In the genomic region with DNA sequence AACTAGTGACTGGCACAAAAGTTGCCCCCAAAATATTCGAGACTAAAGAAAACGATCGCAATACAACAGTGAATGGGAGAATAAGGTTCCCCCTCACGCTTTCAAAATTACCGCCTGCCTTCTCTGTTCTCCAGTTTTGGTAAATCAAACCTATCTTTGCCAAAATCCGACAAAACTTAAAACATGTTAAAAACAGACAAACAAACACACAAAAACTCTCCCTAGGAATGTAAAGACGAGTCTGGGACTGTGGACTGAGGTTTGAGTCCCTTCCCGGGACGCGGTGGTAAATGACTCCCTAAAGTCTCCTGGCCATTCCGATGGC, we compare ENCODE assay signal across 8 cellular contexts. TPM values are rescaled to one million over a fixed set of nuclear protein-coding genes. Genes with fewer than 3 reads are reported as not detected.
DNase-seq lines count a peak whose midpoint lies in the region; ATAC-seq and TF ChIP-seq lines count a peak whose summit lies in the region.

No MANE protein-coding gene starts in this region.

- no peak for TF ChIP-seq RAD21 in neural cell (conservative IDR thresholded peaks at IDR 0.05)

- no peaks in the 10 kb centered on the region; the same call in 1 of the 2 replicates for H3K36me3 ChIP-seq in BJ (ENCODE audit: control insufficient read depth, insufficient read depth, low read length)
- H3K36me3 ChIP-seq in OCI-LY1 (ENCODE audit: insufficient read depth, low read length): no peaks in the 10 kb centered on the region; the same call in 1 of the 2 replicates
- H3K36me3 ChIP-seq in endodermal cell (ENCODE audit: control insufficient read depth, insufficient read depth, low read length): peaks cover 18% of the 10 kb centered on the region
- no peaks in the 10 kb centered on the region for H3K36me3 ChIP-seq in neural cell (ENCODE audit: insufficient read depth, low read length)

- ATAC-seq in HG03135 (IDR thresholded peaks at IDR 0.05; ENCODE audit: unreplicated experiment): no peak

- peak overlapping the region; percentile 82 for H3K4me3 ChIP-seq in BJ (ENCODE audit: low read depth, low read length)
- H3K4me3 ChIP-seq in OCI-LY1 (ENCODE audit: low read depth, low read length, poor library complexity, severe bottlenecking): peak overlapping the region; percentile 70
- peak overlapping the region; percentile 95 for H3K4me3 ChIP-seq in endodermal cell (ENCODE audit: low read length)
- peak overlapping the region; percentile 86 for H3K4me3 ChIP-seq in neural cell (ENCODE audit: low read length)

- no peaks in the 10 kb centered on the region for H3K9me3 Mint-ChIP-seq in endodermal cell

- POLR2A ChIA-PET in BJ (lab: Charles Lee): no interaction called here

- H3K4me2 ChIP-seq in OCI-LY1 (ENCODE audit: low read length) (peak overlapping the region; percentile 77), neural cell (ENCODE audit: low read length) (peak overlapping the region; percentile 45)

- TF ChIP-seq CTCF in BJ (IDR thresholded peaks at IDR 0.05; ENCODE audit: insufficient read depth, low read depth, low read length) (no peak), OCI-LY1 (IDR thresholded peaks at IDR 0.05; ENCODE audit: low read length) (no peak), endodermal cell (conservative IDR thresholded peaks at IDR 0.05) (no peak), neural cell (IDR thresholded peaks at IDR 0.05; ENCODE audit: poor library complexity, severe bottlenecking) (no peak)

- peaks cover 8% of the 10 kb centered on the region for H3K36me3 Mint-ChIP-seq in endodermal cell (ENCODE audit: low read depth)

- no peaks in the 10 kb centered on the region; the same call in none of the 2 replicates for H3K27me3 ChIP-seq in BJ (ENCODE audit: control insufficient read depth, insufficient read depth, low read length)
- no peaks in the 10 kb centered on the region for H3K27me3 ChIP-seq in OCI-LY1 (ENCODE audit: insufficient read depth, low read length)
- H3K27me3 ChIP-seq in endodermal cell (ENCODE audit: control insufficient read depth, insufficient read depth, low read length, poor library complexity, severe bottlenecking): peaks cover 29% of the 10 kb centered on the region
- H3K27me3 ChIP-seq in neural cell (ENCODE audit: insufficient read depth, low read depth, low read length): no peaks in the 10 kb centered on the region

- H3K4me3 Mint-ChIP-seq in endodermal cell: peak overlapping the region; percentile 84

- peaks cover 16% of the 10 kb centered on the region for H3K4me1 ChIP-seq in OCI-LY1 (ENCODE audit: insufficient read depth, low read length, severe bottlenecking)
- no peaks in the 10 kb centered on the region for H3K4me1 ChIP-seq in endodermal cell (ENCODE audit: control insufficient read depth, insufficient read depth, low read length)

- H3K79me2 ChIP-seq in OCI-LY1 (ENCODE audit: insufficient read depth, low read length): no peaks in the 10 kb centered on the region
- no peaks in the 10 kb centered on the region for H3K79me2 ChIP-seq in neural cell (replicated peaks; ENCODE audit: insufficient read depth, low read length)

- H3K27ac ChIP-seq in OCI-LY1 (ENCODE audit: low read depth, low read length, poor library complexity, severe bottlenecking) (no peak overlapping the region), endodermal cell (ENCODE audit: low read depth, low read length) (peak overlapping the region; percentile 27), neural cell (ENCODE audit: low read length) (peak overlapping the region; percentile 70)

- H3K9me2 ChIP-seq in OCI-LY1 (ENCODE audit: low read depth, low read length) (no peaks in the 10 kb centered on the region), neural cell (ENCODE audit: insufficient read depth, low read length) (no peaks in the 10 kb centered on the region)

- H3K27ac Mint-ChIP-seq in endodermal cell: peak overlapping the region; percentile 97

- TF ChIP-seq EP300 in neural cell (conservative IDR thresholded peaks at IDR 0.05; ENCODE audit: poor library complexity, severe bottlenecking): no peak

- H3K9ac ChIP-seq in OCI-LY1 (ENCODE audit: low read length) (no peak overlapping the region), endodermal cell (ENCODE audit: extremely low read depth, low read length, poor library complexity, severe bottlenecking) (peak overlapping the region; percentile 73), neural cell (ENCODE audit: low read length) (peak overlapping the region; percentile 78)

- H4K20me1 ChIP-seq in OCI-LY1 (ENCODE audit: insufficient read depth, low read length) (no peaks in the 10 kb centered on the region), neural cell (ENCODE audit: insufficient read depth) (no peaks in the 10 kb centered on the region)

- peak overlapping the region; percentile 21; the same call in 1 of the 2 replicates for H2AFZ ChIP-seq in OCI-LY1 (ENCODE audit: low read length)
- peak overlapping the region; percentile 82 for H2AFZ ChIP-seq in neural cell (ENCODE audit: low read depth, low read length)

- WGBS in endodermal cell (ENCODE audit: insufficient coverage in 1 of 2, insufficient read length in 1 of 2), 2 experiments: 21 to 25% methylated on average over 11 of the region's 11 CpGs

- CTCF ChIA-PET in BJ (lab: Yijun Ruan, JAX): no interaction called here

- no peak for DNase-seq in BJ (ENCODE audit: low read depth)
- DNase-seq in endodermal cell: no peak
- DNase-seq in UCSD-AML1 (lab: John Stamatoyannopoulos, UW; ENCODE audit: unreplicated experiment): no peak
- no peak for DNase-seq in NCI-H187 (lab: John Stamatoyannopoulos, UW)
- DNase-seq in NOMO-1 treated with DMSO at 0.1 percent for 48 hours (lab: John Stamatoyannopoulos, UW; ENCODE audit: unreplicated experiment): no peak

- H3K4me1 Mint-ChIP-seq in endodermal cell: peaks cover 14% of the 10 kb centered on the region

- H3F3A ChIP-seq in OCI-LY1 (ENCODE audit: insufficient read depth, low read length) (no peaks in the 10 kb centered on the region), neural cell (ENCODE audit: insufficient read depth, low read length, poor library complexity, severe bottlenecking) (no peaks in the 10 kb centered on the region)

- H3K27me3 Mint-ChIP-seq in endodermal cell (ENCODE audit: insufficient read depth): peaks cover 8% of the 10 kb centered on the region

- no peaks in the 10 kb centered on the region for H3K9me3 ChIP-seq in OCI-LY1 (ENCODE audit: low read length)
- H3K9me3 ChIP-seq in endodermal cell (ENCODE audit: control insufficient read depth, low read length): no peaks in the 10 kb centered on the region
- H3K9me3 ChIP-seq in neural cell (ENCODE audit: low read length): no peaks in the 10 kb centered on the region

TF ChIP-seq in neural cell, 6 proteins besides CTCF, POLR2A, EP300 and RAD21:
- TF ChIP-seq SMC3 (conservative IDR thresholded peaks at IDR 0.05; ENCODE audit: poor library complexity) (no peak), MXI1 (conservative IDR thresholded peaks at IDR 0.05; ENCODE audit: poor library complexity, severe bottlenecking) (no peak)
- TF ChIP-seq, protein P1, sequence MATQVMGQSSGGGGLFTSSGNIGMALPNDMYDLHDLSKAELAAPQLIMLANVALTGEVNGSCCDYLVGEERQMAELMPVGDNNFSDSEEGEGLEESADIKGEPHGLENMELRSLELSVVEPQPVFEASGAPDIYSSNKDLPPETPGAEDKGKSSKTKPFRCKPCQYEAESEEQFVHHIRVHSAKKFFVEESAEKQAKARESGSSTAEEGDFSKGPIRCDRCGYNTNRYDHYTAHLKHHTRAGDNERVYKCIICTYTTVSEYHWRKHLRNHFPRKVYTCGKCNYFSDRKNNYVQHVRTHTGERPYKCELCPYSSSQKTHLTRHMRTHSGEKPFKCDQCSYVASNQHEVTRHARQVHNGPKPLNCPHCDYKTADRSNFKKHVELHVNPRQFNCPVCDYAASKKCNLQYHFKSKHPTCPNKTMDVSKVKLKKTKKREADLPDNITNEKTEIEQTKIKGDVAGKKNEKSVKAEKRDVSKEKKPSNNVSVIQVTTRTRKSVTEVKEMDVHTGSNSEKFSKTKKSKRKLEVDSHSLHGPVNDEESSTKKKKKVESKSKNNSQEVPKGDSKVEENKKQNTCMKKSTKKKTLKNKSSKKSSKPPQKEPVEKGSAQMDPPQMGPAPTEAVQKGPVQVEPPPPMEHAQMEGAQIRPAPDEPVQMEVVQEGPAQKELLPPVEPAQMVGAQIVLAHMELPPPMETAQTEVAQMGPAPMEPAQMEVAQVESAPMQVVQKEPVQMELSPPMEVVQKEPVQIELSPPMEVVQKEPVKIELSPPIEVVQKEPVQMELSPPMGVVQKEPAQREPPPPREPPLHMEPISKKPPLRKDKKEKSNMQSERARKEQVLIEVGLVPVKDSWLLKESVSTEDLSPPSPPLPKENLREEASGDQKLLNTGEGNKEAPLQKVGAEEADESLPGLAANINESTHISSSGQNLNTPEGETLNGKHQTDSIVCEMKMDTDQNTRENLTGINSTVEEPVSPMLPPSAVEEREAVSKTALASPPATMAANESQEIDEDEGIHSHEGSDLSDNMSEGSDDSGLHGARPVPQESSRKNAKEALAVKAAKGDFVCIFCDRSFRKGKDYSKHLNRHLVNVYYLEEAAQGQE (IDR thresholded peaks at IDR 0.05; ENCODE audit: borderline replicate concordance): no peak
TF ChIP-seq in neural cell: peak in this region for 0.

RNA-seq across cellular contexts. Expression of a gene that starts 0.4 kb away (rescaled TPM):
- polyA plus RNA-seq in BJ (2011; rRNA removed): 10.0 and 24.8 TPM in 2 replicates
- 3.7 and 7.0 TPM in 2 replicates for polyA minus RNA-seq in BJ (2011; rRNA and poly(A)+ RNA removed)
- 10 to 100 TPM; 44.0 to 59.2 TPM for total RNA-seq in endodermal cell
- 29.7 TPM for polyA plus RNA-seq in endodermal cell (2013, experiment 1 of 2)
- 28.3 TPM for polyA plus RNA-seq in endodermal cell (2013, experiment 2 of 2)
- 25.2 and 31.1 TPM in 2 replicates for polyA plus RNA-seq in neural cell
- 24.8 and 31.4 TPM in 2 replicates for polyA minus RNA-seq in neural cell

RNA-seq across cellular contexts. Expression of a gene that starts 28.4 kb away (rescaled TPM):
- 20.1 and 30.9 TPM in 2 replicates for polyA plus RNA-seq in BJ (2011; rRNA removed)
- polyA minus RNA-seq in BJ (2011; rRNA and poly(A)+ RNA removed): 8.4 and 10.9 TPM in 2 replicates
- 10 to 100 TPM; 29.7 to 36.9 TPM for total RNA-seq in endodermal cell
- 36.8 TPM for polyA plus RNA-seq in endodermal cell (2013, experiment 1 of 2)
- polyA plus RNA-seq in endodermal cell (2013, experiment 2 of 2): 33.2 TPM
- polyA plus RNA-seq in neural cell: 19.2 and 24.9 TPM in 2 replicates
- polyA minus RNA-seq in neural cell: 25.1 and 34.5 TPM in 2 replicates

RNA-seq across cellular contexts. Expression of a gene that starts 34.4 kb away (rescaled TPM):
- polyA plus RNA-seq in BJ (2011; rRNA removed): 0.05 TPM in 1 of 2 replicates, not detected in the other
- not detected in 2 replicates for polyA minus RNA-seq in BJ (2011; rRNA and poly(A)+ RNA removed)
- under 1 TPM in 1 of 2 donors, not detected in 1; 0.20 TPM for total RNA-seq in endodermal cell
- 0.07 TPM for polyA plus RNA-seq in endodermal cell (2013, experiment 1 of 2)
- polyA plus RNA-seq in endodermal cell (2013, experiment 2 of 2): not detected
- 0.12 TPM in 1 of 2 replicates, not detected in the other for polyA plus RNA-seq in neural cell
- polyA minus RNA-seq in neural cell: not detected in 2 replicates
